ENCODE assay signal across 20 cellular contexts in genomic region chr11:121895919-121896318, GRCh38.
A peak's percentile ranks its signal among the peaks of the same experiment; 100 is the strongest.
DNase-seq lines count a peak whose midpoint lies in the region; ATAC-seq, FAIRE-seq and TF ChIP-seq lines count a peak whose summit lies in the region.
"Had no signal": no experiment of that assay in that cellular context is flagged by ENCODE, and none has a peak within 500 bp of the region (broad histone marks: within the 10 kb centered on the region; RNA-seq: fewer than 3 reads in every experiment).

No MANE protein-coding gene starts in this region.

- DNase-seq in AG04450 (ENCODE audit: low read depth, low spot score) (no peak), HFFc6 (peak; percentile 78), amniotic stem cell (lab: John Stamatoyannopoulos, UW) (peak; percentile 23), foreskin keratinocyte (peak; percentile 72 to 89), small intestine (no peak), frontal cortex (ENCODE audit: low spot score in 2 of 2) (no peak)
- DNase-seq in activated CD4-positive, alpha-beta T cell treated with anti-CD3 and anti-CD28 coated beads, Interleukin-2, amount 50 U/mL, for 48 hours = no peak
- DNase-seq in activated naive CD8-positive, alpha-beta T cell treated with anti-CD3 and anti-CD28 coated beads for 36 hours = no peak
- DNase-seq: activated CD8-positive, alpha-beta T cell treated with anti-CD3 and anti-CD28 coated beads, Interleukin-2, amount 10 ng/mL, durations not matched to agents 7 days and 5 days; colonic mucosa; NCI-H1930; NCI-H526; OCI-M1; stimulated activated CD4-positive, alpha-beta T cell treated with anti-CD3 and anti-CD28 coated beads, Interleukin-12 subunit alpha, Interleukin-12 subunit beta, amount 100 ng/mL, for 4 hours; stimulated activated naive CD4-positive, alpha-beta T cell treated with Interleukin-2 at 50 U/mL for 16 hours had no signal

- H3K9me3 ChIP-seq in AG04450 (ENCODE audit: control insufficient read depth, insufficient read depth, low read length) = no peaks in the 10 kb centered on the region
- no peaks in the 10 kb centered on the region for H3K9me3 ChIP-seq in small intestine (ENCODE audit: control insufficient read depth, low read depth)
- H3K9me3 ChIP-seq: colonic mucosa had no signal

- CTCF ChIA-PET in AG04450 (lab: Charles Lee) = no interaction called here

- H3K4me3 ChIP-seq in AG04450 (ENCODE audit: low read depth, low read length) (no peak overlapping the region), small intestine (ENCODE audit: low read depth in 1 of 2, low read length in 2 of 2) (no peak overlapping the region)
- H3K4me3 ChIP-seq: colonic mucosa, GM23338 had no signal

- no peaks in the 10 kb centered on the region; the same call in 1 of the 2 replicates for H3K9me3 Mint-ChIP-seq in HFFc6
- no peaks in the 10 kb centered on the region for H3K9me3 Mint-ChIP-seq in activated naive CD8-positive, alpha-beta T cell treated with anti-CD3 and anti-CD28 coated beads for 36 hours
- H3K9me3 Mint-ChIP-seq: activated T-helper 17 cell treated with anti-CD3 and anti-CD28 coated beads, Interleukin-2, amount 50 U/mL, for 72 hours had no signal

- H3K36me3 ChIP-seq in small intestine (ENCODE audit: control insufficient read depth in 2 of 2, insufficient read depth in 2 of 2, low read length in 2 of 2) = no peaks in the 10 kb centered on the region
- H3K36me3 ChIP-seq: colonic mucosa had no signal

- no peak for FAIRE-seq in small intestine (lab: Jason Lieb, UNC)
- no peak for FAIRE-seq in frontal cortex (lab: Jason Lieb, UNC)
- FAIRE-seq: urothelium cell line had no signal

- peak; percentile 33 for ATAC-seq in foreskin keratinocyte
- ATAC-seq: activated CD8-positive, alpha-beta T cell treated with anti-CD3 and anti-CD28 coated beads, Interleukin-2, amount 10 ng/mL, durations not matched to agents 7 days and 5 days; activated T-helper 17 cell treated with anti-CD3 and anti-CD28 coated beads, Interleukin-2, amount 50 U/mL, for 72 hours; GM23338; left lobe of liver had no signal

- H3K36me3 Mint-ChIP-seq in HFFc6 (ENCODE audit: low read depth) = peaks cover 4% of the 10 kb centered on the region; the same call in 1 of the 2 replicates
- no peaks in the 10 kb centered on the region for H3K36me3 Mint-ChIP-seq in activated naive CD8-positive, alpha-beta T cell treated with anti-CD3 and anti-CD28 coated beads for 36 hours

- H3K27me3 Mint-ChIP-seq in HFFc6 (ENCODE audit: insufficient read depth) = peaks cover 1% of the 10 kb centered on the region; the same call in 1 of the 2 replicates
- no peaks in the 10 kb centered on the region for H3K27me3 Mint-ChIP-seq in activated naive CD8-positive, alpha-beta T cell treated with anti-CD3 and anti-CD28 coated beads for 36 hours

- H3K4me1 ChIP-seq in foreskin keratinocyte (peaks cover 18% of the 10 kb centered on the region), small intestine (ENCODE audit: control insufficient read depth in 2 of 2, insufficient read depth in 1 of 2, low read depth in 1 of 2, low read length in 1 of 2) (no peaks in the 10 kb centered on the region)
- H3K4me1 ChIP-seq: colonic mucosa, parathyroid adenoma had no signal

- peak overlapping the region; percentile 67 for H3K4me3 Mint-ChIP-seq in HFFc6
- H3K4me3 Mint-ChIP-seq in activated naive CD8-positive, alpha-beta T cell treated with anti-CD3 and anti-CD28 coated beads for 36 hours = no peak overlapping the region
- H3K4me3 Mint-ChIP-seq: activated CD8-positive, alpha-beta T cell treated with anti-CD3 and anti-CD28 coated beads, Interleukin-2, amount 10 ng/mL, durations not matched to agents 7 days and 5 days; activated T-helper 17 cell treated with anti-CD3 and anti-CD28 coated beads, Interleukin-2, amount 50 U/mL, for 72 hours; GM23338 had no signal

- TF ChIP-seq CTCF in AG04450 (IDR thresholded peaks at IDR 0.05; ENCODE audit: low read depth, low read length) = no peak
- TF ChIP-seq CTCF in HFFc6 (IDR thresholded peaks at IDR 0.05) = no peak
- no peak for TF ChIP-seq CTCF in foreskin keratinocyte (conservative IDR thresholded peaks at IDR 0.05)

- no peaks in the 10 kb centered on the region for H3K27me3 ChIP-seq in AG04450 (ENCODE audit: control insufficient read depth, insufficient read depth, low read length)
- H3K27me3 ChIP-seq in foreskin keratinocyte = no peaks in the 10 kb centered on the region
- H3K27me3 ChIP-seq in small intestine (ENCODE audit: control insufficient read depth in 2 of 2, insufficient read depth in 2 of 2, low read length in 2 of 2) = peaks cover 0 to 2% of the 10 kb centered on the region in 2 donors
- H3K27me3 ChIP-seq: colonic mucosa had no signal

- 63 to 83% (median 70%) methylated on average over 1 of the region's 1 CpG for WGBS in small intestine, 3 donors

- peaks cover 72% of the 10 kb centered on the region for H3K4me1 Mint-ChIP-seq in HFFc6 (ENCODE audit: low read depth)
- no peaks in the 10 kb centered on the region for H3K4me1 Mint-ChIP-seq in activated naive CD8-positive, alpha-beta T cell treated with anti-CD3 and anti-CD28 coated beads for 36 hours
- H3K4me1 Mint-ChIP-seq: activated T-helper 17 cell treated with anti-CD3 and anti-CD28 coated beads, Interleukin-2, amount 50 U/mL, for 72 hours had no signal

- peak overlapping the region; percentile 43 for H3K27ac ChIP-seq in AG04450 (ENCODE audit: low read depth, low read length)
- H3K27ac ChIP-seq in foreskin keratinocyte = peak overlapping the region; percentile 77
- no peak overlapping the region for H3K27ac ChIP-seq in small intestine (ENCODE audit: low read depth in 1 of 2, low read length in 1 of 2)
- H3K27ac ChIP-seq: colonic mucosa, parathyroid adenoma had no signal

- H3K27ac Mint-ChIP-seq in HFFc6 = peak overlapping the region; percentile 80
- no peak overlapping the region for H3K27ac Mint-ChIP-seq in activated naive CD8-positive, alpha-beta T cell treated with anti-CD3 and anti-CD28 coated beads for 36 hours
- H3K27ac Mint-ChIP-seq: activated CD8-positive, alpha-beta T cell treated with anti-CD3 and anti-CD28 coated beads, Interleukin-2, amount 10 ng/mL, durations not matched to agents 7 days and 5 days; activated T-helper 17 cell treated with anti-CD3 and anti-CD28 coated beads, Interleukin-2, amount 50 U/mL, for 72 hours; GM23338 had no signal

- POLR2A ChIA-PET in AG04450 (lab: Yijun Ruan, JAX) = no interaction called here

Comparison
In these comparisons a context has a peak if more than half of its experiments do, and no peak if none do; other contexts are left out.
1. DNase-seq: peak in HFFc6 (single experiment), amniotic stem cell (single experiment) and foreskin keratinocyte (2 of 2); none in AG04450 (single experiment), activated CD4-positive, alpha-beta T cell treated with anti-CD3 and anti-CD28 coated beads, Interleukin-2, amount 50 U/mL, for 48 hours (0 of 2), small intestine (single experiment), activated naive CD8-positive, alpha-beta T cell treated with anti-CD3 and anti-CD28 coated beads for 36 hours (single experiment) and frontal cortex (0 of 2).
2. H3K27ac ChIP-seq: peak in AG04450 (single experiment) and foreskin keratinocyte (single experiment); none in small intestine (0 of 2).